12 cellular contexts compared by ENCODE assay signal in the genomic region with DNA sequence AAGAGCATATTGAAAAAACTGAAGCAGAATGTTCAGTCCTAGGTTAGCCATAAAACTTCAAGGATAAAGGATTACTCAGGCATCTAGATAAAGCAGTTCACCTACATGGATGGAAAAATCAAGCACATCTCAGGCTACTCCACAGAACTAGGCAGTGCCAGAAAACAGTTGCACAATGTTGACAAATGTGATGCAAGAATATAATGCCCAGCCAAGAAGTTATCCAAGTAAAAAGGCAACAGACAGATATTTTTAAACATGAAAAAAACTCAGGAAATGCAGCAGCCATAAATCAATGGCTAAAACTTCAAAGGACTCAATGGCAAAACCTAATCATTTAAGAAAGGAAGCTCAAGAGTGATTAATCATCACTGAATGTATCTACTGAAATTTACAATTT.
DNase-seq lines count a peak whose midpoint lies in the region; ATAC-seq and TF ChIP-seq lines count a peak whose summit lies in the region.
"Had no signal": no experiment of that assay in that cellular context is flagged by ENCODE, and none has a peak within 500 bp of the region (broad histone marks: within the 10 kb centered on the region; RNA-seq: fewer than 3 reads in every experiment).

No MANE protein-coding gene starts in this region.

- no peak for TF ChIP-seq POLR2A in adrenal gland (IDR thresholded peaks at IDR 0.05)

- dilution Hi-C loops in mammary epithelial cell (cut with HindIII; ENCODE audit: low sequenced_read_pairs): no loop called here

- no peak overlapping the region for H2AFZ ChIP-seq in mammary epithelial cell (ENCODE audit: low read depth, low read length)

- no peak for TF ChIP-seq CTCF in MCF 10A (IDR thresholded peaks at IDR 0.05; ENCODE audit: unreplicated experiment)
- no peak for TF ChIP-seq CTCF in mammary epithelial cell (conservative IDR thresholded peaks at IDR 0.05 in 1 of 2, IDR thresholded peaks at IDR 0.05 in 1 of 2; ENCODE audit: extremely low read depth in 1 of 2, insufficient read depth in 1 of 2, low read depth in 1 of 2, low read length in 2 of 2)
- no peak for TF ChIP-seq CTCF in adrenal gland (IDR thresholded peaks at IDR 0.05)
- TF ChIP-seq CTCF in kidney epithelial cell (IDR thresholded peaks at IDR 0.05; ENCODE audit: insufficient read depth, low read length, poor library complexity, severe bottlenecking): no peak

- no peak overlapping the region for H3K4me2 ChIP-seq in mammary epithelial cell (ENCODE audit: insufficient read depth, low read depth, low read length)

- no peak overlapping the region for H3K9ac ChIP-seq in mammary epithelial cell (ENCODE audit: insufficient read depth, low read length)

- no peaks in the 10 kb centered on the region for H3K36me3 ChIP-seq in mammary epithelial cell (ENCODE audit: insufficient read depth, low read length)
- H3K36me3 ChIP-seq in adrenal gland (replicated peaks in 1 of 2): no peaks in the 10 kb centered on the region
- no peaks in the 10 kb centered on the region for H3K36me3 ChIP-seq in kidney epithelial cell (ENCODE audit: control insufficient read depth, insufficient read depth, low read length)
- H3K36me3 ChIP-seq: brain microvascular endothelial cell, tibial artery had no signal

- H3K27ac ChIP-seq in mammary epithelial cell (ENCODE audit: insufficient read depth, low read depth, low read length) (no peak overlapping the region), adrenal gland (no peak overlapping the region)
- H3K27ac ChIP-seq: brain microvascular endothelial cell, tibial artery had no signal

- H3K9me3 Mint-ChIP-seq in MCF 10A (ENCODE audit: unreplicated experiment): no peaks in the 10 kb centered on the region
- H3K9me3 Mint-ChIP-seq: T-helper 1 cell treated with Interleukin-12 subunit alpha and Interleukin-12 subunit beta and Interleukin-4 antibody, amounts not matched to agents 30 μg/mL and 1 μg/mL, for 36 hours had no signal

- intact Hi-C loops in MCF 10A (cut with micrococcal nuclease): no loop called here
- intact Hi-C loops in mammary epithelial cell (cut with micrococcal nuclease): no loop called here
- intact Hi-C loops in adrenal gland (cut with DNase I): no loop called here

- peaks cover 63% of the 10 kb centered on the region for H3K27me3 Mint-ChIP-seq in MCF 10A (ENCODE audit: insufficient read depth, unreplicated experiment)

- peak; percentile 81 for DNase-seq in MCF 10A (ENCODE audit: unreplicated experiment)
- DNase-seq in mammary epithelial cell: no peak
- peak; percentile 16 to 82 (median 63) for DNase-seq in adrenal gland
- peak; percentile 34 for DNase-seq in kidney epithelial cell (ENCODE audit: low read depth)
- DNase-seq in ureter (ENCODE audit: low spot score): peak; percentile 61
- DNase-seq in NCI-H2107 treated with DMSO at 0.1 percent for 48 hours (lab: John Stamatoyannopoulos, UW; ENCODE audit: unreplicated experiment): no peak
- DNase-seq in activated CD4-positive, alpha-beta T cell treated with anti-CD3 and anti-CD28 coated beads for 48 hours: no peak
- DNase-seq: brain microvascular endothelial cell, natural killer cell had no signal

- no peak overlapping the region for H3K27ac Mint-ChIP-seq in MCF 10A (ENCODE audit: low read depth, unreplicated experiment)
- H3K27ac Mint-ChIP-seq: natural killer cell; T-helper 1 cell treated with Interleukin-12 subunit alpha and Interleukin-12 subunit beta and Interleukin-4 antibody, amounts not matched to agents 30 μg/mL and 1 μg/mL, for 36 hours had no signal

- no peak overlapping the region for H3K4me3 Mint-ChIP-seq in MCF 10A (ENCODE audit: unreplicated experiment)
- H3K4me3 Mint-ChIP-seq: natural killer cell; T-helper 1 cell treated with Interleukin-12 subunit alpha and Interleukin-12 subunit beta and Interleukin-4 antibody, amounts not matched to agents 30 μg/mL and 1 μg/mL, for 36 hours had no signal

- peaks cover 9% of the 10 kb centered on the region for H3K4me1 Mint-ChIP-seq in MCF 10A (ENCODE audit: insufficient read depth, unreplicated experiment)
- H3K4me1 Mint-ChIP-seq: natural killer cell had no signal

- peaks cover 4% of the 10 kb centered on the region for H3K27me3 ChIP-seq in mammary epithelial cell (ENCODE audit: insufficient read depth, low read length)
- no peaks in the 10 kb centered on the region for H3K27me3 ChIP-seq in adrenal gland
- H3K27me3 ChIP-seq in kidney epithelial cell (ENCODE audit: control insufficient read depth, insufficient read depth, low read length): no peaks in the 10 kb centered on the region
- H3K27me3 ChIP-seq: brain microvascular endothelial cell, tibial artery had no signal

- CTCF ChIA-PET in MCF 10A (lab: Yijun Ruan, JAX): no interaction called here
- CTCF ChIA-PET in mammary epithelial cell (lab: Charles Lee; ENCODE audit: low non-redundant PET): no interaction called here

- in situ Hi-C loops in mammary epithelial cell (cut with MboI; ENCODE audit: low sequenced_read_pairs in 2 of 2): no loop called here

- no peaks in the 10 kb centered on the region for H3K79me2 ChIP-seq in mammary epithelial cell (ENCODE audit: insufficient read depth, low read length)

- no peaks in the 10 kb centered on the region for H3K36me3 Mint-ChIP-seq in MCF 10A (ENCODE audit: insufficient read depth, unreplicated experiment)
- H3K36me3 Mint-ChIP-seq: natural killer cell had no signal

- ATAC-seq in HG03280 (IDR thresholded peaks at IDR 0.05; ENCODE audit: unreplicated experiment): no peak
- ATAC-seq: natural killer cell had no signal

- H4K20me1 ChIP-seq in mammary epithelial cell (ENCODE audit: insufficient read depth, low read length): no peaks in the 10 kb centered on the region

- H3K9me3 ChIP-seq in mammary epithelial cell (replicated peaks; ENCODE audit: insufficient read depth, low read length) (no peaks in the 10 kb centered on the region), adrenal gland (replicated peaks in 1 of 3) (no peaks in the 10 kb centered on the region)

- no TSS peak for BruUV-seq in MCF 10A (replicated peaks; lab: Mats Ljungman, UMichigan)
- BruUV-seq in mammary epithelial cell (replicated peaks; lab: Mats Ljungman, UMichigan): no TSS peak

- POLR2A ChIA-PET in MCF 10A (lab: Yijun Ruan, JAX): no interaction called here

- H3K4me3 ChIP-seq in mammary epithelial cell (replicated peaks in 1 of 3; ENCODE audit: insufficient read depth in 1 of 3, low read depth in 2 of 3, low read length in 3 of 3): no peak overlapping the region
- H3K4me3 ChIP-seq in adrenal gland: no peak overlapping the region
- no peak overlapping the region for H3K4me3 ChIP-seq in kidney epithelial cell (ENCODE audit: low read depth, low read length)
- H3K4me3 ChIP-seq: tibial artery had no signal

- H3K4me1 ChIP-seq in mammary epithelial cell (ENCODE audit: insufficient read depth, low read length): no peaks in the 10 kb centered on the region
- H3K4me1 ChIP-seq in adrenal gland (replicated peaks in 1 of 2): peaks cover 6 to 13% of the 10 kb centered on the region in 2 donors

Comparison
In these comparisons a context has a peak if more than half of its experiments do, and no peak if none do; other contexts are left out.
1. DNase-seq: peak in MCF 10A (single experiment), adrenal gland (7 of 7), kidney epithelial cell (single experiment) and ureter (single experiment); none in mammary epithelial cell (single experiment), NCI-H2107 treated with DMSO at 0.1 percent for 48 hours (single experiment) and activated CD4-positive, alpha-beta T cell treated with anti-CD3 and anti-CD28 coated beads for 48 hours (single experiment).